Comparison of ENCODE assay signal across 8 cellular contexts in genomic region chr6:26537160-26537845, GRCh38. TPM values are rescaled to one million over a fixed set of nuclear protein-coding genes. Genes with fewer than 3 reads are reported as not detected.
DNase-seq lines count a peak whose midpoint lies in the region; TF ChIP-seq lines count a peak whose summit lies in the region.

No MANE protein-coding gene starts in this region.

- H3K27ac ChIP-seq in neural cell (ENCODE audit: low read length) = peak overlapping the region; percentile 93

- H3K4me3 Mint-ChIP-seq in stimulated activated naive CD8-positive, alpha-beta T cell treated with anti-CD3 and anti-CD28 coated beads, Interleukin-15, Interleukin-2, amounts not matched to agents 100 ng/mL and 50 ng/mL, for 24 hours = peak overlapping the region; percentile 93

- H4K20me1 ChIP-seq in neural cell (ENCODE audit: insufficient read depth) = no peaks in the 10 kb centered on the region

- no peaks in the 10 kb centered on the region for H3K27me3 ChIP-seq in neural cell (ENCODE audit: insufficient read depth, low read depth, low read length)

- H3K4me2 ChIP-seq in neural cell (ENCODE audit: low read length) = peak overlapping the region; percentile 95

- H3K9ac ChIP-seq in neural cell (ENCODE audit: low read length) = peak overlapping the region; percentile 78

- peaks cover 29% of the 10 kb centered on the region for H3K36me3 Mint-ChIP-seq in stimulated activated naive CD8-positive, alpha-beta T cell treated with anti-CD3 and anti-CD28 coated beads, Interleukin-15, Interleukin-2, amounts not matched to agents 100 ng/mL and 50 ng/mL, for 24 hours (ENCODE audit: low read depth)

- peaks cover 77% of the 10 kb centered on the region for H3K4me1 Mint-ChIP-seq in stimulated activated naive CD8-positive, alpha-beta T cell treated with anti-CD3 and anti-CD28 coated beads, Interleukin-15, Interleukin-2, amounts not matched to agents 100 ng/mL and 50 ng/mL, for 24 hours (ENCODE audit: low read depth)

- peaks cover 21% of the 10 kb centered on the region for H3F3A ChIP-seq in neural cell (ENCODE audit: insufficient read depth, low read length, poor library complexity, severe bottlenecking)

- no peaks in the 10 kb centered on the region for H3K9me2 ChIP-seq in neural cell (ENCODE audit: insufficient read depth, low read length)

- peak overlapping the region; percentile 93 for H3K4me3 ChIP-seq in neural cell (ENCODE audit: low read length)

- H3K36me3 ChIP-seq in neural cell (ENCODE audit: insufficient read depth, low read length) = no peaks in the 10 kb centered on the region

- TF ChIP-seq CTCF in neural cell (IDR thresholded peaks at IDR 0.05; ENCODE audit: poor library complexity, severe bottlenecking) = no peak

- H3K27ac Mint-ChIP-seq in stimulated activated naive CD8-positive, alpha-beta T cell treated with anti-CD3 and anti-CD28 coated beads, Interleukin-15, Interleukin-2, amounts not matched to agents 100 ng/mL and 50 ng/mL, for 24 hours = peak overlapping the region; percentile 98

- DNase-seq in DMS79 treated with DMSO at 0.1 percent for 48 hours (lab: John Stamatoyannopoulos, UW) (peak; percentile 73), H4 (ENCODE audit: low spot score) (peak; percentile 96), LoVo (ENCODE audit: low spot score) (peak; percentile 92), RPMI8226 (peak; percentile 97), fibroblast of the conjunctiva (ENCODE audit: low read depth) (peak; percentile 94)
- peak; percentile 80 for DNase-seq in activated T-helper 9 cell treated with anti-CD3 and anti-CD28 coated beads, Interleukin-2, amount 50 U/mL, for 16 hours (ENCODE audit: low read depth)

- H3K79me2 ChIP-seq in neural cell (replicated peaks; ENCODE audit: insufficient read depth, low read length) = peaks cover 12% of the 10 kb centered on the region

- TF ChIP-seq RAD21 in neural cell (conservative IDR thresholded peaks at IDR 0.05) = no peak

- peak; percentile 7 for TF ChIP-seq EP300 in neural cell (conservative IDR thresholded peaks at IDR 0.05; ENCODE audit: poor library complexity, severe bottlenecking)

- H3K9me3 Mint-ChIP-seq in stimulated activated naive CD8-positive, alpha-beta T cell treated with anti-CD3 and anti-CD28 coated beads, Interleukin-15, Interleukin-2, amounts not matched to agents 100 ng/mL and 50 ng/mL, for 24 hours = no peaks in the 10 kb centered on the region

- H3K27me3 Mint-ChIP-seq in stimulated activated naive CD8-positive, alpha-beta T cell treated with anti-CD3 and anti-CD28 coated beads, Interleukin-15, Interleukin-2, amounts not matched to agents 100 ng/mL and 50 ng/mL, for 24 hours = peaks cover 8% of the 10 kb centered on the region

- no peaks in the 10 kb centered on the region for H3K9me3 ChIP-seq in neural cell (ENCODE audit: low read length)

- H2AFZ ChIP-seq in neural cell (ENCODE audit: low read depth, low read length) = peak overlapping the region; percentile 78

TF ChIP-seq in neural cell, 6 proteins besides CTCF, POLR2A, EP300 and RAD21:
- TF ChIP-seq TAF1 (IDR thresholded peaks at IDR 0.05; ENCODE audit: low read depth) (no peak), EZH2 (IDR thresholded peaks at IDR 0.05; ENCODE audit: borderline replicate concordance, insufficient read depth, low read length, poor library complexity, severe bottlenecking) (no peak), SMC3 (conservative IDR thresholded peaks at IDR 0.05; ENCODE audit: poor library complexity) (peak; percentile 15), POLR2AphosphoS5 (IDR thresholded peaks at IDR 0.05) (peak; percentile 71), REST (IDR thresholded peaks at IDR 0.05; ENCODE audit: borderline replicate concordance) (peak; percentile 37), MXI1 (conservative IDR thresholded peaks at IDR 0.05; ENCODE audit: poor library complexity, severe bottlenecking) (no peak)

RNA-seq across cellular contexts. Expression of gene HMGN4, which starts 0.9 kb away (rescaled TPM):
- total RNA-seq in H4 (2014; rRNA removed; shearing (Covaris generic)) = 88.8 and 104 TPM in 2 replicates
- 125 and 138 TPM in 2 replicates for polyA plus RNA-seq in neural cell
- 92.0 and 99.3 TPM in 2 replicates for polyA minus RNA-seq in neural cell

RNA-seq across cellular contexts. Expression of gene BTN1A1, which starts 37.2 kb away (rescaled TPM):
- not detected in 2 replicates for total RNA-seq in H4 (2014; rRNA removed; shearing (Covaris generic))
- not detected in 2 replicates for polyA plus RNA-seq in neural cell
- polyA minus RNA-seq in neural cell = not detected in 2 replicates

RNA-seq across cellular contexts. Expression of gene ABT1, which starts 59.5 kb away (rescaled TPM):
- total RNA-seq in H4 (2014; rRNA removed; shearing (Covaris generic)) = 15.0 and 15.2 TPM in 2 replicates
- polyA plus RNA-seq in neural cell = 22.4 and 26.1 TPM in 2 replicates
- 16.4 and 21.2 TPM in 2 replicates for polyA minus RNA-seq in neural cell

Comparison
In these comparisons a context has a peak if more than half of its experiments do, and no peak if none do; other contexts are left out.
1. Peak in every context shown above with its lines: DNase-seq, H3K4me3 ChIP-seq and H3K27ac ChIP-seq.